Comparison of ENCODE assay signal across 29 cellular contexts in the genomic region with DNA sequence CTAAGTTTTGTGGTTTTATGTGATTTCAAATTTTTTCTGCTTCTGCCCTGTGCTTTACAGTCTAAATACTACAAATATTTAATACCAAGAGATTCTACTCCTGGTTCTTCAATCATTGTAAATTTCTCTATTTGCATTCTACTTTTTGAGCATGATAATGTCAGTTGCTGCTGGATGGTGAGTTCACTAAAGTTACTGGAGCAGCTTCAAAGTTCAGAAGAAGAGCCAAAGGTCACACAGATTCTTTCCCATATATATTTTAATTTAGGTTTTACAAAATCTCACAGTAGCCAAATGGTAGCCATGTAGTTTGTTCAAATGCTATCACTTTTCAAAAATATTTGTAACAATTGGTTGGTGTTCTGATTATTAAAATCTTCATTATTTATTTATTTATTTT.
"Had no signal": no experiment of that assay in that cellular context is flagged by ENCODE, and none has a peak within 500 bp of the region (broad histone marks: within the 10 kb centered on the region; RNA-seq: fewer than 3 reads in every experiment).

No MANE protein-coding gene starts in this region.

- ATAC-seq: effector memory CD8-positive, alpha-beta T cell; esophagus mucosa; foreskin keratinocyte; gastrocnemius medialis; gastroesophageal sphincter; heart left ventricle; heart right ventricle had no signal

- H3K27me3 Mint-ChIP-seq: dendritic cell treated with granulocyte-macrophage colony-stimulating factor and Interleukin-4, amounts not matched to agents 40 ng/mL and 50 ng/mL, for 4 days; effector memory CD8-positive, alpha-beta T cell had no signal

- FAIRE-seq: colon, endometrium, endothelial cell of umbilical vein, frontal cortex had no signal

- H3K9me3 ChIP-seq: colonic mucosa, esophagus muscularis mucosa, esophagus squamous epithelium, gastrocnemius medialis, gastroesophageal sphincter, heart left ventricle, heart right ventricle had no signal

- H3K36me3 ChIP-seq: colonic mucosa, esophagus muscularis mucosa, esophagus squamous epithelium, gastrocnemius medialis, gastroesophageal sphincter, heart left ventricle, heart right ventricle had no signal

- H3K27me3 ChIP-seq: colonic mucosa, dorsolateral prefrontal cortex, esophagus muscularis mucosa, esophagus squamous epithelium, foreskin keratinocyte, gastrocnemius medialis, gastroesophageal sphincter, heart left ventricle, heart right ventricle had no signal

- H3K4me3 Mint-ChIP-seq: dendritic cell treated with granulocyte-macrophage colony-stimulating factor and Interleukin-4, amounts not matched to agents 40 ng/mL and 50 ng/mL, for 4 days; effector memory CD8-positive, alpha-beta T cell; endodermal cell had no signal

- H3K4me3 ChIP-seq: colonic mucosa, coronary artery, dorsolateral prefrontal cortex, esophagus muscularis mucosa, esophagus squamous epithelium, gastrocnemius medialis, gastroesophageal sphincter, heart left ventricle, heart right ventricle had no signal

- DNase-seq: colonic mucosa; cortex of kidney; dermis blood vessel endothelial cell; dorsolateral prefrontal cortex; effector CD4-positive, alpha-beta T cell; effector CD8-positive, alpha-beta T cell; effector memory CD4-positive, alpha-beta T cell; effector memory CD8-positive, alpha-beta T cell; endodermal cell; erythroblast; esophagus squamous epithelium; foreskin fibroblast; foreskin keratinocyte; foreskin melanocyte; gastrocnemius medialis; glutamatergic neuron; head of caudate nucleus; heart left ventricle; heart right ventricle had no signal

- H3K4me1 ChIP-seq: colonic mucosa, esophagus muscularis mucosa, esophagus squamous epithelium, foreskin keratinocyte, gastrocnemius medialis, gastroesophageal sphincter, heart left ventricle, heart right ventricle had no signal

- H3K27ac ChIP-seq: colonic mucosa, coronary artery, dorsolateral prefrontal cortex, epithelial cell of prostate, esophagus muscularis mucosa, esophagus squamous epithelium, foreskin keratinocyte, gastrocnemius medialis, gastroesophageal sphincter, heart left ventricle, heart right ventricle had no signal

- H3K27ac Mint-ChIP-seq: dendritic cell treated with granulocyte-macrophage colony-stimulating factor and Interleukin-4, amounts not matched to agents 40 ng/mL and 50 ng/mL, for 4 days; effector memory CD8-positive, alpha-beta T cell; endodermal cell had no signal

- H3K9me3 Mint-ChIP-seq: effector memory CD8-positive, alpha-beta T cell had no signal
